2 cellular contexts compared by ENCODE assay signal in genomic region chr21:15001113-15001512, GRCh38.
TF ChIP-seq lines count a peak whose summit lies in the region.

No MANE protein-coding gene starts in this region.

TF ChIP-seq in A549, 52 proteins besides CTCF, POLR2A, EP300 and RAD21 (continued from another document):
- TF ChIP-seq FOSB (CRISPR knock-in tag; IDR thresholded peaks at IDR 0.05), result no peak
- TF ChIP-seq POLR2AphosphoS2 (conservative IDR thresholded peaks at IDR 0.05; ENCODE audit: low read length), result no peak
- TF ChIP-seq NR3C1 (IDR thresholded peaks at IDR 0.05), result no peak
- no peak for TF ChIP-seq MYC (IDR thresholded peaks at IDR 0.05; ENCODE audit: borderline replicate concordance, low read length)
- TF ChIP-seq ZSCAN20 (CRISPR knock-in tag; IDR thresholded peaks at IDR 0.05), result no peak
- no peak for TF ChIP-seq ZFP36 (IDR thresholded peaks at IDR 0.05; ENCODE audit: borderline replicate concordance, partially characterized antibody)
- TF ChIP-seq CBX2 (IDR thresholded peaks at IDR 0.05; ENCODE audit: borderline replicate concordance, low read depth), result no peak

TF ChIP-seq in neural cell, 6 proteins besides CTCF, POLR2A, EP300 and RAD21 (continued from another document):
- no peak for TF ChIP-seq EZH2 (IDR thresholded peaks at IDR 0.05; ENCODE audit: borderline replicate concordance, insufficient read depth, low read length, poor library complexity, severe bottlenecking)
- no peak for TF ChIP-seq REST (IDR thresholded peaks at IDR 0.05; ENCODE audit: borderline replicate concordance)
- TF ChIP-seq POLR2AphosphoS5 (IDR thresholded peaks at IDR 0.05), result no peak
- no peak for TF ChIP-seq SMC3 (conservative IDR thresholded peaks at IDR 0.05; ENCODE audit: poor library complexity)
